In genomic region chr9:16689352-16689938, GRCh38 we compare ENCODE assay signal across 13 cellular contexts.
DNase-seq lines count a peak whose midpoint lies in the region; ATAC-seq and TF ChIP-seq lines count a peak whose summit lies in the region.
"Had no signal": no experiment of that assay in that cellular context is flagged by ENCODE, and none has a peak within 500 bp of the region (broad histone marks: within the 10 kb centered on the region; RNA-seq: fewer than 3 reads in every experiment).

No MANE protein-coding gene starts in this region.

- H3K4me2 ChIP-seq in mesenchymal stem cell (ENCODE audit: low read length, poor library complexity, severe bottlenecking), result no peak overlapping the region
- H3K4me2 ChIP-seq: neural progenitor cell had no signal

- POLR2A ChIA-PET in WTC11 (lab: Charles Lee), result interaction anchor here (0.6 kb wide), 2 partner anchors 16 to 20 kb away, joined by 3 read pairs; no protein-coding TSS in a partner anchor

- H4K91ac ChIP-seq in mesenchymal stem cell (ENCODE audit: low read length), result no peak overlapping the region

- no peak overlapping the region for H3K27ac ChIP-seq in mesenchymal stem cell (ENCODE audit: low read length, poor library complexity, severe bottlenecking)
- H3K27ac ChIP-seq: C4-2B, neural progenitor cell had no signal

- H3K36me3 Mint-ChIP-seq in WTC11 (no peaks in the 10 kb centered on the region), progenitor cell of endocrine pancreas (ENCODE audit: insufficient read depth) (no peaks in the 10 kb centered on the region)
- H3K36me3 Mint-ChIP-seq: neural progenitor cell had no signal

- no peak overlapping the region for H3K4me3 ChIP-seq in mesenchymal stem cell (ENCODE audit: insufficient read depth in 1 of 2, low read depth in 1 of 2, low read length in 2 of 2)
- H3K4me3 ChIP-seq: neural progenitor cell had no signal

- H3K4me3 Mint-ChIP-seq in WTC11 (no peak overlapping the region), progenitor cell of endocrine pancreas (ENCODE audit: low read depth) (no peak overlapping the region)
- H3K4me3 Mint-ChIP-seq: neural progenitor cell had no signal

- H3K18ac ChIP-seq in mesenchymal stem cell (ENCODE audit: low read depth in 1 of 2, low read length in 2 of 2), result no peak overlapping the region

- H3K4me1 ChIP-seq in mesenchymal stem cell (ENCODE audit: control insufficient read depth, insufficient read depth, low read depth, low read length), result peaks cover 2% of the 10 kb centered on the region

- H2AK5ac ChIP-seq in mesenchymal stem cell (ENCODE audit: low read length, severe bottlenecking), result peak overlapping the region; percentile 4

- H3K9ac ChIP-seq in mesenchymal stem cell (ENCODE audit: low read length), result peak overlapping the region; percentile 15
- H3K9ac ChIP-seq: neural progenitor cell had no signal

- H4K8ac ChIP-seq in mesenchymal stem cell (ENCODE audit: low read length), result no peak overlapping the region

- H3K23ac ChIP-seq in mesenchymal stem cell (ENCODE audit: low read length in 2 of 2), result no peak overlapping the region

- H3K4me1 Mint-ChIP-seq in WTC11 (peaks cover 62% of the 10 kb centered on the region), progenitor cell of endocrine pancreas (ENCODE audit: low read depth) (no peaks in the 10 kb centered on the region)

- no peak overlapping the region for H3K14ac ChIP-seq in mesenchymal stem cell (ENCODE audit: low read length in 2 of 2)

- H2AFZ ChIP-seq in mesenchymal stem cell (ENCODE audit: low read depth, low read length), result no peak overlapping the region
- H2AFZ ChIP-seq: neural progenitor cell had no signal

- H3K9me3 Mint-ChIP-seq in WTC11, result no peaks in the 10 kb centered on the region
- H3K9me3 Mint-ChIP-seq in progenitor cell of endocrine pancreas (ENCODE audit: low read depth), result no peaks in the 10 kb centered on the region

- H2BK5ac ChIP-seq in mesenchymal stem cell (ENCODE audit: low read depth, low read length, poor library complexity, severe bottlenecking), result no peak overlapping the region

- H3K27me3 ChIP-seq in mesenchymal stem cell (ENCODE audit: control insufficient read depth in 1 of 2, insufficient read depth in 1 of 2, low read length in 2 of 2), result no peaks in the 10 kb centered on the region
- H3K27me3 ChIP-seq: neural progenitor cell had no signal

- no peaks in the 10 kb centered on the region for H3K9me3 ChIP-seq in mesenchymal stem cell (ENCODE audit: control insufficient read depth, low read length)

- H3K27me3 Mint-ChIP-seq in WTC11 (ENCODE audit: low read depth), result no peaks in the 10 kb centered on the region
- H3K27me3 Mint-ChIP-seq in progenitor cell of endocrine pancreas, result no peaks in the 10 kb centered on the region

- no peak overlapping the region for H2BK15ac ChIP-seq in mesenchymal stem cell (ENCODE audit: low read depth, poor library complexity, severe bottlenecking)

- CTCF ChIA-PET in WTC11 (lab: Charles Lee), result interaction anchor here (0.6 kb wide), 1 partner anchor 182 kb away, joined by 3 read pairs; no protein-coding TSS in a partner anchor

- H3K36me3 ChIP-seq in mesenchymal stem cell (ENCODE audit: control insufficient read depth in 1 of 2, insufficient read depth in 2 of 2, low read depth in 1 of 2, low read length in 2 of 2), result peaks cover 7 to 65% of the 10 kb centered on the region in 2 experiments
- H3K36me3 ChIP-seq: neural progenitor cell had no signal

- peaks cover 34% of the 10 kb centered on the region for H3K79me1 ChIP-seq in mesenchymal stem cell (replicated peaks; ENCODE audit: low read length, poor library complexity, severe bottlenecking)

- H3K27ac Mint-ChIP-seq in WTC11, result peak overlapping the region; percentile 59
- H3K27ac Mint-ChIP-seq in progenitor cell of endocrine pancreas, result no peak overlapping the region
- H3K27ac Mint-ChIP-seq: neural progenitor cell had no signal

- no peak overlapping the region for H2BK12ac ChIP-seq in mesenchymal stem cell (ENCODE audit: low read length in 2 of 2)

- H3K4ac ChIP-seq in mesenchymal stem cell (ENCODE audit: low read depth in 1 of 2, low read length in 2 of 2), result no peak overlapping the region

- ATAC-seq in WTC11 (no peak), GM19455 (IDR thresholded peaks at IDR 0.05; ENCODE audit: unreplicated experiment) (no peak)
- ATAC-seq: esophagus mucosa had no signal

- 100% methylated on average over 1 of the region's 5 CpGs for WGBS in mesenchymal stem cell

- TF ChIP-seq CTCF in WTC11 (IDR thresholded peaks at IDR 0.05) (no peak), GM10266 (IDR thresholded peaks at IDR 0.05; ENCODE audit: control insufficient read depth, insufficient read depth, low read depth, missing control alignments) (no peak), GM20000 (IDR thresholded peaks at IDR 0.05; ENCODE audit: extremely low read depth, missing control alignments) (no peak), progenitor cell of endocrine pancreas (IDR thresholded peaks at IDR 0.05; ENCODE audit: unreplicated experiment) (no peak)

- no peak overlapping the region for H2BK120ac ChIP-seq in mesenchymal stem cell (ENCODE audit: low read depth, low read length)

- DNase-seq in COR-L47 (lab: John Stamatoyannopoulos, UW) (peak; percentile 81), NCI-H1105 treated with DMSO at 0.1 percent for 48 hours (lab: John Stamatoyannopoulos, UW) (peak; percentile 96), WTC11 (ENCODE audit: low spot score) (no peak), mesenchymal stem cell (peak; percentile 48), GM10266 (ENCODE audit: extremely low spot score) (no peak), GM20000 (ENCODE audit: low spot score) (no peak), progenitor cell of endocrine pancreas (ENCODE audit: low spot score, unreplicated experiment) (no peak)
- DNase-seq: activated T-cell treated with anti-CD3 and anti-CD28 coated beads, Interleukin-2, amount 50 U/mL, for 1 hour; caudate nucleus had no signal

TF ChIP-seq in WTC11, 78 proteins besides CTCF, POLR2A, EP300 and RAD21 (continues in another document):
- TF ChIP-seq E2F4 (CRISPR knock-in tag; IDR thresholded peaks at IDR 0.05; ENCODE audit: borderline replicate concordance, low read depth) (no peak), KAT7 (CRISPR knock-in tag; IDR thresholded peaks at IDR 0.05; ENCODE audit: borderline replicate concordance) (no peak), AR (CRISPR knock-in tag; IDR thresholded peaks at IDR 0.05) (no peak), IRF1 (CRISPR knock-in tag; IDR thresholded peaks at IDR 0.05) (no peak), ZNF219 (CRISPR knock-in tag; IDR thresholded peaks at IDR 0.05; ENCODE audit: borderline replicate concordance) (no peak), ZNF121 (CRISPR knock-in tag; IDR thresholded peaks at IDR 0.05) (no peak), ZBTB43 (CRISPR knock-in tag; IDR thresholded peaks at IDR 0.05) (no peak)

Comparison
In these comparisons a context has a peak if more than half of its experiments do, and no peak if none do; other contexts are left out.
1. DNase-seq: peak in COR-L47 (single experiment), NCI-H1105 treated with DMSO at 0.1 percent for 48 hours (single experiment) and mesenchymal stem cell (single experiment); none in WTC11 (single experiment), GM10266 (single experiment), GM20000 (single experiment) and progenitor cell of endocrine pancreas (single experiment).